19 cellular contexts compared by ENCODE assay signal in genomic region chr17:69213059-69213813, GRCh38. TPM values are rescaled to one million over a fixed set of nuclear protein-coding genes. Genes with fewer than 3 reads are reported as not detected.
DNase-seq lines count a peak whose midpoint lies in the region; FAIRE-seq and TF ChIP-seq lines count a peak whose summit lies in the region.
"Had no signal": no experiment of that assay in that cellular context is flagged by ENCODE, and none has a peak within 500 bp of the region (broad histone marks: within the 10 kb centered on the region; RNA-seq: fewer than 3 reads in every experiment).

No MANE protein-coding gene starts in this region.

- H3K4me1 Mint-ChIP-seq in activated CD4-positive, alpha-beta T cell treated with anti-CD3 and anti-CD28 coated beads, Interleukin-2, amount 10 ng/mL, durations not matched to agents 24 days and 14 days, result no peaks in the 10 kb centered on the region
- H3K4me1 Mint-ChIP-seq: activated naive CD8-positive, alpha-beta T cell treated with anti-CD3 and anti-CD28 coated beads for 36 hours; activated T-helper 17 cell treated with anti-CD3 and anti-CD28 coated beads, Interleukin-2, amount 50 U/mL, for 72 hours had no signal

- no peaks in the 10 kb centered on the region for H3K79me2 ChIP-seq in mammary epithelial cell (ENCODE audit: insufficient read depth, low read length)

- H3K4me3 ChIP-seq in mammary epithelial cell (replicated peaks in 1 of 3; ENCODE audit: insufficient read depth in 1 of 3, low read depth in 2 of 3, low read length in 3 of 3), result no peak overlapping the region
- H3K4me3 ChIP-seq: SK-N-MC had no signal

- intact Hi-C loops in mammary epithelial cell (cut with micrococcal nuclease), result no loop called here
- intact Hi-C loops in activated CD4-positive, alpha-beta T cell treated with anti-CD3 and anti-CD28 coated beads, Interleukin-2, amount 10 ng/mL, durations not matched to agents 24 days and 14 days (cut with micrococcal nuclease), result no loop called here

- 80% methylated on average over 3 of the region's 9 CpGs for WGBS in mammary epithelial cell (ENCODE audit: low coverage, missing lambda C conversion rate)

- dilution Hi-C loops in mammary epithelial cell (cut with HindIII; ENCODE audit: low sequenced_read_pairs), result no loop called here

- in situ Hi-C loops in mammary epithelial cell (cut with MboI; ENCODE audit: low sequenced_read_pairs in 2 of 2), result no loop called here

- CTCF ChIA-PET in mammary epithelial cell (lab: Charles Lee; ENCODE audit: low non-redundant PET), result no interaction called here

- no peaks in the 10 kb centered on the region for H3K36me3 ChIP-seq in mammary epithelial cell (ENCODE audit: insufficient read depth, low read length)

- no peak overlapping the region for H3K4me2 ChIP-seq in mammary epithelial cell (ENCODE audit: insufficient read depth, low read depth, low read length)

- H3K9ac ChIP-seq in mammary epithelial cell (ENCODE audit: insufficient read depth, low read length), result no peak overlapping the region

- H3K4me3 Mint-ChIP-seq in activated CD4-positive, alpha-beta T cell treated with anti-CD3 and anti-CD28 coated beads, Interleukin-2, amount 10 ng/mL, durations not matched to agents 24 days and 14 days, result no peak overlapping the region
- H3K4me3 Mint-ChIP-seq: activated naive CD8-positive, alpha-beta T cell treated with anti-CD3 and anti-CD28 coated beads for 36 hours; activated T-helper 17 cell treated with anti-CD3 and anti-CD28 coated beads, Interleukin-2, amount 50 U/mL, for 72 hours had no signal

- H3K27me3 Mint-ChIP-seq in activated CD4-positive, alpha-beta T cell treated with anti-CD3 and anti-CD28 coated beads, Interleukin-2, amount 10 ng/mL, durations not matched to agents 24 days and 14 days, result no peaks in the 10 kb centered on the region
- H3K27me3 Mint-ChIP-seq: activated naive CD8-positive, alpha-beta T cell treated with anti-CD3 and anti-CD28 coated beads for 36 hours; activated T-helper 17 cell treated with anti-CD3 and anti-CD28 coated beads, Interleukin-2, amount 50 U/mL, for 72 hours had no signal

- no peaks in the 10 kb centered on the region for H3K36me3 Mint-ChIP-seq in activated CD4-positive, alpha-beta T cell treated with anti-CD3 and anti-CD28 coated beads, Interleukin-2, amount 10 ng/mL, durations not matched to agents 24 days and 14 days (ENCODE audit: low read depth)

- no peak overlapping the region for H3K27ac Mint-ChIP-seq in activated CD4-positive, alpha-beta T cell treated with anti-CD3 and anti-CD28 coated beads, Interleukin-2, amount 10 ng/mL, durations not matched to agents 24 days and 14 days
- H3K27ac Mint-ChIP-seq: activated naive CD8-positive, alpha-beta T cell treated with anti-CD3 and anti-CD28 coated beads for 36 hours; activated T-helper 17 cell treated with anti-CD3 and anti-CD28 coated beads, Interleukin-2, amount 50 U/mL, for 72 hours had no signal

- peaks cover 4% of the 10 kb centered on the region for H3K4me1 ChIP-seq in mammary epithelial cell (ENCODE audit: insufficient read depth, low read length)

- no peak overlapping the region for H3K27ac ChIP-seq in 22Rv1
- no peak overlapping the region for H3K27ac ChIP-seq in mammary epithelial cell (ENCODE audit: insufficient read depth, low read depth, low read length)
- H3K27ac ChIP-seq: SK-N-MC had no signal

- no peaks in the 10 kb centered on the region for H3K9me3 Mint-ChIP-seq in activated CD4-positive, alpha-beta T cell treated with anti-CD3 and anti-CD28 coated beads, Interleukin-2, amount 10 ng/mL, durations not matched to agents 24 days and 14 days
- H3K9me3 Mint-ChIP-seq: activated T-helper 17 cell treated with anti-CD3 and anti-CD28 coated beads, Interleukin-2, amount 50 U/mL, for 72 hours had no signal

- TF ChIP-seq CTCF in 22Rv1 (IDR thresholded peaks at IDR 0.05) (peak; percentile 17), mammary epithelial cell (conservative IDR thresholded peaks at IDR 0.05 in 1 of 2, IDR thresholded peaks at IDR 0.05 in 1 of 2; ENCODE audit: extremely low read depth in 1 of 2, insufficient read depth in 1 of 2, low read depth in 1 of 2, low read length in 2 of 2) (no peak)

- H4K20me1 ChIP-seq in mammary epithelial cell (ENCODE audit: insufficient read depth, low read length), result no peaks in the 10 kb centered on the region

- peak overlapping the region; percentile 13 for H2AFZ ChIP-seq in mammary epithelial cell (ENCODE audit: low read depth, low read length)

- BruUV-seq in mammary epithelial cell (replicated peaks; lab: Mats Ljungman, UMichigan), result no TSS peak

- H3K27me3 ChIP-seq in mammary epithelial cell (ENCODE audit: insufficient read depth, low read length), result no peaks in the 10 kb centered on the region

- no peaks in the 10 kb centered on the region for H3K9me3 ChIP-seq in mammary epithelial cell (replicated peaks; ENCODE audit: insufficient read depth, low read length)

- no peak for FAIRE-seq in frontal cortex (lab: Jason Lieb, UNC)
- FAIRE-seq: urothelium cell line had no signal

- DNase-seq in ELR (ENCODE audit: low read depth), result peak; percentile 54
- peak; percentile 1 for DNase-seq in LHCN-M2 (ENCODE audit: low read depth)
- peak; percentile 21 for DNase-seq in mammary epithelial cell
- no peak for DNase-seq in frontal cortex (ENCODE audit: low spot score in 2 of 2)
- DNase-seq in NCI-H748 treated with DMSO at 0.1 percent for 48 hours (lab: John Stamatoyannopoulos, UW), result no peak
- no peak for DNase-seq in activated CD4-positive, alpha-beta T cell treated with anti-CD3 and anti-CD28 coated beads, Interleukin-2, amount 10 ng/mL, durations not matched to agents 24 days and 14 days
- no peak for DNase-seq in NCI-H2081 treated with DMSO at 0.1 percent for 48 hours (lab: John Stamatoyannopoulos, UW)
- DNase-seq: activated CD4-positive, alpha-beta T cell treated with anti-CD3 and anti-CD28 coated beads for 1 hour; activated naive CD8-positive, alpha-beta T cell treated with anti-CD3 and anti-CD28 coated beads for 36 hours; effector memory CD4-positive, alpha-beta T cell; glutamatergic neuron; left ventricle myocardium superior; MV-4-11; NCI-H1930; NCI-H510A treated with DMSO at 0.1 percent for 48 hours had no signal

RNA-seq across cellular contexts. Expression of gene ABCA10, which starts 15.4 kb away (rescaled TPM):
- total RNA-seq in LHCN-M2 (2014; rRNA removed) (not detected in 2 replicates), mammary epithelial cell (1 to 10 TPM; 2.1 to 5.0 TPM), frontal cortex (4.1 TPM)
- not detected for polyA plus RNA-seq in LHCN-M2 (2012)
- polyA plus RNA-seq in mammary epithelial cell, result 0.17 TPM
- polyA minus RNA-seq in mammary epithelial cell, result not detected
- total RNA-seq in activated CD4-positive, alpha-beta T cell treated with anti-CD3 and anti-CD28 coated beads, Interleukin-2, amount 10 ng/mL, durations not matched to agents 24 days and 14 days, result 0.24 and 0.37 TPM in 2 replicates

Comparison
In these comparisons a context has a peak if more than half of its experiments do, and no peak if none do; other contexts are left out.
1. DNase-seq: peak in ELR (single experiment), LHCN-M2 (single experiment) and mammary epithelial cell (single experiment); none in frontal cortex (0 of 2), NCI-H748 treated with DMSO at 0.1 percent for 48 hours (single experiment), activated CD4-positive, alpha-beta T cell treated with anti-CD3 and anti-CD28 coated beads, Interleukin-2, amount 10 ng/mL, durations not matched to agents 24 days and 14 days (single experiment) and NCI-H2081 treated with DMSO at 0.1 percent for 48 hours (single experiment).